ENCODE assay signal across 14 cellular contexts in genomic region chr15:35999211-35999610, GRCh38.
DNase-seq lines count a peak whose midpoint lies in the region; TF ChIP-seq lines count a peak whose summit lies in the region.
"Had no signal": no experiment of that assay in that cellular context is flagged by ENCODE, and none has a peak within 500 bp of the region (broad histone marks: within the 10 kb centered on the region; RNA-seq: fewer than 3 reads in every experiment).

No MANE protein-coding gene starts in this region.

- H3K4me2 ChIP-seq in fibroblast of lung (ENCODE audit: extremely low read depth, insufficient read depth, low read length), result no peak overlapping the region
- H3K4me2 ChIP-seq: A549 had no signal

- 60 to 75% methylated on average over 4 of the region's 4 CpGs for WGBS in transverse colon (ENCODE audit: low coverage in 1 of 2), 2 donors

- no peak for TF ChIP-seq EP300 in transverse colon (IDR thresholded peaks at IDR 0.05; ENCODE audit: low read depth)

- no peaks in the 10 kb centered on the region for H3K79me2 ChIP-seq in fibroblast of lung (ENCODE audit: control insufficient read depth, insufficient read depth, low read length)

- no peak overlapping the region for H2AFZ ChIP-seq in fibroblast of lung (ENCODE audit: low read length)
- H2AFZ ChIP-seq: GM23248 had no signal

- CTCF ChIA-PET in HEK293 (lab: Yijun Ruan, JAX), result no interaction called here

- H3K4me1 ChIP-seq in HEK293 (ENCODE audit: control insufficient read depth, insufficient read depth, low read length) (no peaks in the 10 kb centered on the region; the same call in 1 of the 2 replicates), fibroblast of lung (ENCODE audit: control insufficient read depth, extremely low read depth, insufficient read depth, low read length) (no peaks in the 10 kb centered on the region), transverse colon (no peaks in the 10 kb centered on the region)
- H3K4me1 ChIP-seq: A549, BE2C, Caco-2 had no signal

- H3K4me3 ChIP-seq in HEK293 (ENCODE audit: low read depth, low read length) (no peak overlapping the region), fibroblast of lung (replicated peaks in 1 of 4; ENCODE audit: control extremely low read depth in 1 of 4, insufficient read depth in 1 of 4, low read depth in 3 of 4, low read length in 4 of 4) (no peak overlapping the region), transverse colon (no peak overlapping the region)
- H3K4me3 ChIP-seq: A549, GM12878, GM23248 had no signal

- DNase-seq in NCI-H345 treated with DMSO at 0.1 percent for 48 hours (lab: John Stamatoyannopoulos, UW; ENCODE audit: unreplicated experiment), result peak; percentile 24
- DNase-seq in fibroblast of lung (ENCODE audit: low read depth in 2 of 2), result peak; percentile 2 to 17
- peak; percentile 17 for DNase-seq in renal cortical epithelial cell (ENCODE audit: low read depth)
- DNase-seq in SW 1271 (lab: John Stamatoyannopoulos, UW), result no peak
- DNase-seq in transverse colon, result no peak
- no peak for DNase-seq in NCI-H526 treated with DMSO at 0.1 percent for 48 hours (lab: John Stamatoyannopoulos, UW)
- DNase-seq: BE2C; Caco-2; CD8-positive, alpha-beta T cell; GM23248 had no signal

- H3K9ac ChIP-seq in fibroblast of lung (ENCODE audit: insufficient read depth, low read length), result no peak overlapping the region
- H3K9ac ChIP-seq: GM23248 had no signal

- no peaks in the 10 kb centered on the region for H4K20me1 ChIP-seq in fibroblast of lung (ENCODE audit: control insufficient read depth, extremely low read depth, insufficient read depth, low read length)

- H3K36me3 ChIP-seq in HEK293 (ENCODE audit: control insufficient read depth in 2 of 2, insufficient read depth in 1 of 2, low read length in 2 of 2) (no peaks in the 10 kb centered on the region), fibroblast of lung (ENCODE audit: control insufficient read depth, insufficient read depth, low read length) (no peaks in the 10 kb centered on the region), transverse colon (no peaks in the 10 kb centered on the region)
- H3K36me3 ChIP-seq: BE2C had no signal

- TF ChIP-seq POLR2A in transverse colon (IDR thresholded peaks at IDR 0.05), result no peak

- in situ Hi-C loops in transverse colon (cut with MboI; ENCODE audit: low pct_ligation_motif_present in 1 of 4, low pct_unique_long_range_greater_than_20kb in 1 of 4, low sequenced_read_pairs in 3 of 4), result no loop called here

- H3K27me3 ChIP-seq in fibroblast of lung (ENCODE audit: control insufficient read depth, insufficient read depth, low read length), result no peaks in the 10 kb centered on the region
- no peaks in the 10 kb centered on the region for H3K27me3 ChIP-seq in transverse colon
- H3K27me3 ChIP-seq: BE2C had no signal

- H3K27ac ChIP-seq in HEK293 (ENCODE audit: extremely low read depth, low read depth, low read length) (no peak overlapping the region), fibroblast of lung (ENCODE audit: insufficient read depth, low read length) (no peak overlapping the region), transverse colon (no peak overlapping the region)
- H3K27ac ChIP-seq: A549, C4-2B, GM23248 had no signal

- intact Hi-C loops in transverse colon (cut with DNase I; ENCODE audit: low total_unique reads), result loop anchor here (5.0 kb wide), 1 partner anchor 558 kb away; no protein-coding TSS in a partner anchor

- H3K9me3 ChIP-seq in HEK293 (ENCODE audit: control insufficient read depth, insufficient read depth, low read depth, low read length) (no peaks in the 10 kb centered on the region), fibroblast of lung (ENCODE audit: control insufficient read depth, insufficient read depth, low read depth, low read length) (no peaks in the 10 kb centered on the region), transverse colon (no peaks in the 10 kb centered on the region)
- H3K9me3 ChIP-seq: A549, BE2C, Caco-2 had no signal

- POLR2A ChIA-PET in HEK293 (lab: Yijun Ruan, JAX), result no interaction called here

- TF ChIP-seq CTCF in HEK293 (tag by site-specific recombination; IDR thresholded peaks at IDR 0.05) (no peak), fibroblast of lung (conservative IDR thresholded peaks at IDR 0.05 in 1 of 2, IDR thresholded peaks at IDR 0.05 in 1 of 2; ENCODE audit: low read depth in 1 of 2, low read length in 2 of 2) (no peak), transverse colon (IDR thresholded peaks at IDR 0.05) (no peak)

TF ChIP-seq in HEK293, 187 proteins besides CTCF, POLR2A, EP300 and RAD21 (continues in another document):
- TF ChIP-seq WT1 (tag by site-specific recombination; IDR thresholded peaks at IDR 0.05), result peak; percentile 48; the same call in 1 of the 2 replicates
- no peak for TF ChIP-seq ZNF114 (tag by site-specific recombination; IDR thresholded peaks at IDR 0.05)
- TF ChIP-seq ZBTB6 (tag by site-specific recombination; IDR thresholded peaks at IDR 0.05), result no peak
- TF ChIP-seq ZNF549 (tag by site-specific recombination; IDR thresholded peaks at IDR 0.05), result no peak
- no peak for TF ChIP-seq ZNF600 (tag by site-specific recombination; IDR thresholded peaks at IDR 0.05)
- no peak for TF ChIP-seq ZNF501 (tag by site-specific recombination; IDR thresholded peaks at IDR 0.05)
- no peak for TF ChIP-seq ZNF530 (tag by site-specific recombination; IDR thresholded peaks at IDR 0.05; ENCODE audit: low read depth)
- TF ChIP-seq PRDM4 (tag by site-specific recombination; IDR thresholded peaks at IDR 0.05), result peak; percentile 69
- no peak for TF ChIP-seq ZNF311 (tag by site-specific recombination; IDR thresholded peaks at IDR 0.05; ENCODE audit: borderline replicate concordance)
- no peak for TF ChIP-seq ZFP37 (tag by site-specific recombination; IDR thresholded peaks at IDR 0.05)
- TF ChIP-seq ZNF658 (tag by site-specific recombination; IDR thresholded peaks at IDR 0.05), result no peak
- peak; percentile 50 for TF ChIP-seq ZBTB17 (tag by site-specific recombination; IDR thresholded peaks at IDR 0.05)
- no peak for TF ChIP-seq ZNF18 (tag by site-specific recombination; IDR thresholded peaks at IDR 0.05)
- TF ChIP-seq ZNF837 (tag by site-specific recombination; IDR thresholded peaks at IDR 0.05), result no peak
- TF ChIP-seq GLIS1 (tag by site-specific recombination; IDR thresholded peaks at IDR 0.05), result no peak
- TF ChIP-seq ZNF677 (tag by site-specific recombination; IDR thresholded peaks at IDR 0.05), result no peak
- no peak for TF ChIP-seq ZBTB26 (tag by site-specific recombination; optimal IDR thresholded peaks at IDR 0.05)
- TF ChIP-seq ZNF146 (tag by site-specific recombination; IDR thresholded peaks at IDR 0.05), result no peak

Comparison
In these comparisons a context has a peak if more than half of its experiments do, and no peak if none do; other contexts are left out.
1. DNase-seq: peak in NCI-H345 treated with DMSO at 0.1 percent for 48 hours (single experiment), fibroblast of lung (2 of 2) and renal cortical epithelial cell (single experiment); none in SW 1271 (0 of 2), transverse colon (single experiment) and NCI-H526 treated with DMSO at 0.1 percent for 48 hours (single experiment).